In genomic region chr3:30232142-30232541, GRCh38 we compare ENCODE assay signal across 12 cellular contexts.
DNase-seq lines count a peak whose midpoint lies in the region; ATAC-seq and TF ChIP-seq lines count a peak whose summit lies in the region.
"Had no signal": no experiment of that assay in that cellular context is flagged by ENCODE, and none has a peak within 500 bp of the region (broad histone marks: within the 10 kb centered on the region; RNA-seq: fewer than 3 reads in every experiment).

No MANE protein-coding gene starts in this region.

- no peak overlapping the region for H3K4me2 ChIP-seq in mammary epithelial cell (ENCODE audit: insufficient read depth, low read depth, low read length)

- H3K27me3 ChIP-seq in mammary epithelial cell (ENCODE audit: insufficient read depth, low read length) (no peaks in the 10 kb centered on the region), lower lobe of right lung (ENCODE audit: low read depth) (no peaks in the 10 kb centered on the region), uterus (no peaks in the 10 kb centered on the region)

- no peak overlapping the region for H2AFZ ChIP-seq in mammary epithelial cell (ENCODE audit: low read depth, low read length)

- H3K36me3 ChIP-seq in mammary epithelial cell (ENCODE audit: insufficient read depth, low read length) (no peaks in the 10 kb centered on the region), lower lobe of right lung (no peaks in the 10 kb centered on the region), uterus (no peaks in the 10 kb centered on the region)

- H4K20me1 ChIP-seq in mammary epithelial cell (ENCODE audit: insufficient read depth, low read length) = no peaks in the 10 kb centered on the region

- TF ChIP-seq POLR2A in uterus (IDR thresholded peaks at IDR 0.05) = no peak

- DNase-seq in MCF 10A (ENCODE audit: unreplicated experiment) (peak; percentile 58), mammary epithelial cell (no peak), choroid plexus epithelial cell (ENCODE audit: low read depth) (peak; percentile 88), lower lobe of right lung (no peak), uterus (peak; percentile 23 to 50), T-helper 1 cell (no peak)
- no peak for DNase-seq in effector memory CD8-positive, alpha-beta T cell
- DNase-seq: ACHN, NCI-H1436 treated with DMSO at 0.1 percent for 48 hours had no signal

- no peaks in the 10 kb centered on the region for H3K9me3 Mint-ChIP-seq in MCF 10A (ENCODE audit: unreplicated experiment)
- no peaks in the 10 kb centered on the region for H3K9me3 Mint-ChIP-seq in effector memory CD8-positive, alpha-beta T cell

- H3K4me1 ChIP-seq in mammary epithelial cell (ENCODE audit: insufficient read depth, low read length) = peaks cover 12% of the 10 kb centered on the region
- peaks cover 50% of the 10 kb centered on the region for H3K4me1 ChIP-seq in lower lobe of right lung
- no peaks in the 10 kb centered on the region for H3K4me1 ChIP-seq in uterus

- dilution Hi-C loops in mammary epithelial cell (cut with HindIII; ENCODE audit: low sequenced_read_pairs) = no loop called here

- in situ Hi-C loops in mammary epithelial cell (cut with MboI; ENCODE audit: low sequenced_read_pairs in 2 of 2) = no loop called here

- H3K36me3 Mint-ChIP-seq in MCF 10A (ENCODE audit: insufficient read depth, unreplicated experiment) = no peaks in the 10 kb centered on the region
- H3K36me3 Mint-ChIP-seq in effector memory CD8-positive, alpha-beta T cell (ENCODE audit: insufficient read depth) = no peaks in the 10 kb centered on the region

- no peak overlapping the region for H3K4me3 Mint-ChIP-seq in MCF 10A (ENCODE audit: unreplicated experiment)
- H3K4me3 Mint-ChIP-seq in effector memory CD8-positive, alpha-beta T cell = no peak overlapping the region

- POLR2A ChIA-PET in MCF 10A (lab: Yijun Ruan, JAX) = interaction anchor here (0.6 to 1.2 kb wide), 3 partner anchors 23 to 189 kb away, joined by 3 read pairs; no protein-coding TSS in a partner anchor

- no peak for TF ChIP-seq CTCF in MCF 10A (IDR thresholded peaks at IDR 0.05; ENCODE audit: unreplicated experiment)
- TF ChIP-seq CTCF in mammary epithelial cell (conservative IDR thresholded peaks at IDR 0.05 in 1 of 2, IDR thresholded peaks at IDR 0.05 in 1 of 2; ENCODE audit: extremely low read depth in 1 of 2, insufficient read depth in 1 of 2, low read depth in 1 of 2, low read length in 2 of 2) = no peak
- TF ChIP-seq CTCF in choroid plexus epithelial cell (conservative IDR thresholded peaks at IDR 0.05; ENCODE audit: low read depth, low read length) = no peak
- TF ChIP-seq CTCF in lower lobe of right lung (IDR thresholded peaks at IDR 0.05) = no peak
- no peak for TF ChIP-seq CTCF in uterus (IDR thresholded peaks at IDR 0.05)

- H3K4me3 ChIP-seq in mammary epithelial cell (replicated peaks in 1 of 3; ENCODE audit: insufficient read depth in 1 of 3, low read depth in 2 of 3, low read length in 3 of 3) = no peak overlapping the region
- no peak overlapping the region for H3K4me3 ChIP-seq in choroid plexus epithelial cell (ENCODE audit: low read depth, low read length)
- H3K4me3 ChIP-seq in lower lobe of right lung = no peak overlapping the region
- H3K4me3 ChIP-seq in uterus = no peak overlapping the region

- H3K27me3 Mint-ChIP-seq in MCF 10A (ENCODE audit: insufficient read depth, unreplicated experiment) = no peaks in the 10 kb centered on the region
- H3K27me3 Mint-ChIP-seq in effector memory CD8-positive, alpha-beta T cell = no peaks in the 10 kb centered on the region

- no peak overlapping the region for H3K9ac ChIP-seq in mammary epithelial cell (ENCODE audit: insufficient read depth, low read length)

- peaks cover 33% of the 10 kb centered on the region for H3K4me1 Mint-ChIP-seq in MCF 10A (ENCODE audit: insufficient read depth, unreplicated experiment)
- H3K4me1 Mint-ChIP-seq in effector memory CD8-positive, alpha-beta T cell (ENCODE audit: low read depth in 2 of 2) = peaks cover 0 to 1% of the 10 kb centered on the region in 2 donors

- CTCF ChIA-PET in MCF 10A (lab: Yijun Ruan, JAX) = no interaction called here
- CTCF ChIA-PET in mammary epithelial cell (lab: Charles Lee; ENCODE audit: low non-redundant PET) = no interaction called here

- intact Hi-C loops in MCF 10A (cut with micrococcal nuclease) (no loop called here), mammary epithelial cell (cut with micrococcal nuclease) (no loop called here), lower lobe of right lung (cut with DNase I) (no loop called here), uterus (cut with DNase I; ENCODE audit: low total_unique reads) (no loop called here)

- no TSS peak for BruUV-seq in MCF 10A (replicated peaks; lab: Mats Ljungman, UMichigan)
- no TSS peak for BruUV-seq in mammary epithelial cell (replicated peaks; lab: Mats Ljungman, UMichigan)

- no peak for ATAC-seq in lower lobe of right lung
- ATAC-seq in effector memory CD8-positive, alpha-beta T cell (replicated peaks) = no peak
- no peak for ATAC-seq in HG02763 (IDR thresholded peaks at IDR 0.05; ENCODE audit: unreplicated experiment)
- ATAC-seq: activated CD4-positive, CD25-positive, alpha-beta regulatory T cell treated with anti-CD3 and anti-CD28 coated beads, Interleukin-2, amount 50 U/mL, for 24 hours; activated naive CD4-positive, alpha-beta T cell treated with anti-CD3 and anti-CD28 coated beads, Interleukin-2, amount 50 U/mL, for 72 hours had no signal

- WGBS in mammary epithelial cell (ENCODE audit: low coverage, missing lambda C conversion rate) = 85% methylated on average over 5 of the region's 5 CpGs

- no peaks in the 10 kb centered on the region for H3K79me2 ChIP-seq in mammary epithelial cell (ENCODE audit: insufficient read depth, low read length)

- H3K27ac ChIP-seq in mammary epithelial cell (ENCODE audit: insufficient read depth, low read depth, low read length) (no peak overlapping the region), lower lobe of right lung (peak overlapping the region; percentile 40), uterus (peak overlapping the region; percentile 47 to 73)

- H3K27ac Mint-ChIP-seq in MCF 10A (ENCODE audit: low read depth, unreplicated experiment) = peak overlapping the region; percentile 24
- no peak overlapping the region for H3K27ac Mint-ChIP-seq in effector memory CD8-positive, alpha-beta T cell
- H3K27ac Mint-ChIP-seq: activated naive CD4-positive, alpha-beta T cell treated with anti-CD3 and anti-CD28 coated beads, Interleukin-2, amount 50 U/mL, for 72 hours had no signal

- no peaks in the 10 kb centered on the region for H3K9me3 ChIP-seq in mammary epithelial cell (replicated peaks; ENCODE audit: insufficient read depth, low read length)
- no peaks in the 10 kb centered on the region for H3K9me3 ChIP-seq in lower lobe of right lung
- H3K9me3 ChIP-seq in uterus = no peaks in the 10 kb centered on the region

Comparison
In these comparisons a context has a peak if more than half of its experiments do, and no peak if none do; other contexts are left out.
1. DNase-seq: peak in MCF 10A (single experiment), choroid plexus epithelial cell (single experiment) and uterus (2 of 2); none in mammary epithelial cell (single experiment), lower lobe of right lung (single experiment), T-helper 1 cell (0 of 5) and effector memory CD8-positive, alpha-beta T cell (0 of 3).